Comparison of ENCODE assay signal across 26 cellular contexts in genomic region chr5:111016801-111017200, GRCh38. TPM values are rescaled to one million over a fixed set of nuclear protein-coding genes. Genes with fewer than 3 reads are reported as not detected.
DNase-seq lines count a peak whose midpoint lies in the region; ATAC-seq and TF ChIP-seq lines count a peak whose summit lies in the region.
"Had no signal": no experiment of that assay in that cellular context is flagged by ENCODE, and none has a peak within 500 bp of the region (broad histone marks: within the 10 kb centered on the region; RNA-seq: fewer than 3 reads in every experiment).

No MANE protein-coding gene starts in this region.

- H3K9me3 ChIP-seq in osteoblast (ENCODE audit: low read depth, low read length) = no peaks in the 10 kb centered on the region
- H3K9me3 ChIP-seq: adrenal gland, testis had no signal

- H4K20me1 ChIP-seq in osteoblast (ENCODE audit: insufficient read depth, low read length) = no peaks in the 10 kb centered on the region

- no peak overlapping the region for H2AFZ ChIP-seq in osteoblast (ENCODE audit: low read length)
- H2AFZ ChIP-seq: parathyroid adenoma had no signal

- DNase-seq in ELR (ENCODE audit: low read depth) = peak; percentile 1
- DNase-seq in astrocyte of the hippocampus (ENCODE audit: low read depth, low spot score) = peak; percentile 16
- peak; percentile 83 for DNase-seq in fibroblast of pulmonary artery (ENCODE audit: low read depth)
- peak; percentile 69 for DNase-seq in osteoblast (ENCODE audit: insufficient read length, low spot score, missing footprints)
- DNase-seq in cerebellar nuclear complex (lab: John Stamatoyannopoulos, UW) = no peak
- no peak for DNase-seq in COLO829 (ENCODE audit: low spot score)
- no peak for DNase-seq in NCI-H1048 (lab: John Stamatoyannopoulos, UW)
- DNase-seq: activated CD4-positive, alpha-beta memory T cell treated with anti-CD3 and anti-CD28 coated beads for 36 hours; activated gamma-delta T cell; adrenal gland; CD4-positive, alpha-beta T cell; DMS153; GDM1; KG1; natural killer cell; NCI-H187; NCI-H748 treated with DMSO at 0.1 percent for 48 hours; stimulated activated CD4-positive, alpha-beta T cell treated with anti-CD3 and anti-CD28 coated beads, Interleukin-2, amount 100 ng/mL, for 24 hours; testis had no signal

- H3K4me2 ChIP-seq in osteoblast (ENCODE audit: insufficient read depth, low read length) = no peak overlapping the region

- no peaks in the 10 kb centered on the region for H3K79me2 ChIP-seq in osteoblast (ENCODE audit: insufficient read depth, low read length)
- H3K79me2 ChIP-seq: parathyroid adenoma had no signal

- no peak overlapping the region for H3K4me3 ChIP-seq in fibroblast of pulmonary artery (replicated peaks; ENCODE audit: low read depth, low read length)
- H3K4me3 ChIP-seq in osteoblast (ENCODE audit: insufficient read depth, low read length) = no peak overlapping the region
- H3K4me3 ChIP-seq: adrenal gland, skin epidermis, testis had no signal

- H3K27ac ChIP-seq in osteoblast (ENCODE audit: low read depth, low read length) = peak overlapping the region; percentile 76
- H3K27ac ChIP-seq: adrenal gland, parathyroid adenoma, skin epidermis, testis had no signal

- H3K36me3 ChIP-seq in osteoblast (ENCODE audit: insufficient read depth, low read length) = no peaks in the 10 kb centered on the region
- H3K36me3 ChIP-seq: adrenal gland had no signal

- TF ChIP-seq CTCF in fibroblast of pulmonary artery (IDR thresholded peaks at IDR 0.05; ENCODE audit: low read length, missing control alignments) (no peak), osteoblast (IDR thresholded peaks at IDR 0.05; ENCODE audit: extremely low read depth, low read depth, low read length) (no peak)

- peaks cover 7% of the 10 kb centered on the region for H3K4me1 ChIP-seq in osteoblast (ENCODE audit: insufficient read depth, low read length)
- H3K4me1 ChIP-seq: adrenal gland, parathyroid adenoma, testis had no signal

- ATAC-seq in HG02623 (IDR thresholded peaks at IDR 0.05; ENCODE audit: unreplicated experiment) = no peak
- ATAC-seq: HCT116; natural killer cell; stimulated activated memory B cell treated with anti-CD40 and anti-IgM and Interleukin-4, amounts not matched to agents 10 μg/mL and 1 μg/mL and 100 μg/mL, for 72 hours had no signal

- no peaks in the 10 kb centered on the region for H3K27me3 ChIP-seq in osteoblast (ENCODE audit: insufficient read depth, low read length)
- H3K27me3 ChIP-seq: adrenal gland, testis had no signal

RNA-seq across cellular contexts. Expression of gene TSLP, which starts 54.7 kb away (rescaled TPM):
- 0.88 and 1.1 TPM in 2 replicates for total RNA-seq in osteoblast
- total RNA-seq: CD4-positive, alpha-beta T cell; HT-29; natural killer cell; OCI-LY7 had no signal

Comparison
In these comparisons a context has a peak if more than half of its experiments do, and no peak if none do; other contexts are left out.
1. DNase-seq: peak in ELR (single experiment), astrocyte of the hippocampus (single experiment), fibroblast of pulmonary artery (single experiment) and osteoblast (single experiment); none in cerebellar nuclear complex (0 of 2), COLO829 (single experiment) and NCI-H1048 (single experiment).